8 cellular contexts compared by ENCODE assay signal in the genomic region with DNA sequence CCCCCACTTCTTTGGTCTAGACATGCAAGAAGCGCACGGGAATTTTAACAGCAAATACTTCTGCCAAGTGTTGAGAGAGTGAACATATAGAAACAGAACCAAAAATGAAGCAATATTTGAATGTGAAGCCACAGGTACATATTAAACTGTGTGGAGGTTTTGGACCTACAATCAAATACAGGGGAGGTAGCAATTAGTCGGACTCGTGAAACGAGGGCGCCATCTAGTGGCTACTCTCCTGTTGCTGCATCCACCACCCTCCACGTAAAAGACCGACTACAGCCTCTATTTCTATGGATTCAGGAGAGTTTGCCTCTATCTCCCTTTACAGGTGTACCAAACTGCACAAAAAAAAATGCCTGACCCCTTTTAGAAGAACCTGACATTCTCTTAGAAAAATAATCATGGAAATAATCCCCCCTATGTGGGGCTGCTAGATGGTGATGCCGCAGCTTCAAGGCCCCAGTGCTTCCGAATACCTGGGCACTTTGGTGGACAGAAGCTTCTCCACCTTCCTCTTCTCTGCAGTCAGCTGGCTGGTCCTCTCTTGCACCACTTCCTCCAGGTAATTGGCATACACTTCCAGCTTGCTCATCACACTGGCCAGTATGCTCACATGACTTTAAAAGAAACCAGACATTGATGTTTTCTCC. TPM values are rescaled to one million over a fixed set of nuclear protein-coding genes. Genes with fewer than 3 reads are reported as not detected.
DNase-seq lines count a peak whose midpoint lies in the region; ATAC-seq and TF ChIP-seq lines count a peak whose summit lies in the region.

No MANE protein-coding gene starts in this region.

- no peaks in the 10 kb centered on the region for H3K36me3 ChIP-seq in OCI-LY3 (replicated peaks; ENCODE audit: low read depth, low read length)

- no peak overlapping the region for H3K9ac ChIP-seq in OCI-LY3 (ENCODE audit: low read length)

- H2AFZ ChIP-seq in OCI-LY3 (ENCODE audit: low read depth, low read length) = no peak overlapping the region

- H3K36me3 Mint-ChIP-seq in activated T-cell treated with anti-CD3 and anti-CD28 coated beads, Interleukin-2, amount 50 U/mL, for 4 hours (ENCODE audit: insufficient read depth) = no peaks in the 10 kb centered on the region
- H3K36me3 Mint-ChIP-seq in neural crest cell (ENCODE audit: low read depth) = no peaks in the 10 kb centered on the region

- H3K27ac Mint-ChIP-seq in neural crest cell (ENCODE audit: unreplicated experiment) = no peak overlapping the region
- no peak overlapping the region for H3K27ac Mint-ChIP-seq in stimulated activated naive CD8-positive, alpha-beta T cell treated with anti-CD3 and anti-CD28 coated beads, Interleukin-15, amount 100 ng/mL, for 72 hours

- peak in 12 of 14 donors; percentile 1 to 65 (median 21) for DNase-seq in C1 segment of cervical spinal cord (lab: John Stamatoyannopoulos, UW)
- DNase-seq in GM19238 (ENCODE audit: insufficient read length, low spot score) = peak; percentile 50
- peak; percentile 68 for DNase-seq in activated T-cell treated with anti-CD3 and anti-CD28 coated beads, Interleukin-2, amount 50 U/mL, for 4 hours
- DNase-seq in fibroblast of peridontal ligament (ENCODE audit: extremely low read depth) = peak; percentile 79
- peak; percentile 88 for DNase-seq in neural crest cell (ENCODE audit: low read depth, low spot score)
- DNase-seq in stimulated activated naive CD8-positive, alpha-beta T cell treated with anti-CD3 and anti-CD28 coated beads, Interleukin-15, amount 100 ng/mL, for 72 hours = peak; percentile 65 to 67

- peaks cover 9% of the 10 kb centered on the region for H3K27me3 ChIP-seq in OCI-LY3 (ENCODE audit: low read depth, low read length)

- peak; percentile 77 for TF ChIP-seq CTCF in OCI-LY3 (IDR thresholded peaks at IDR 0.05; ENCODE audit: low read depth, low read length)
- TF ChIP-seq CTCF in neural crest cell (conservative IDR thresholded peaks at IDR 0.05) = peak; percentile 97

- ATAC-seq in HG03565 (IDR thresholded peaks at IDR 0.05; ENCODE audit: unreplicated experiment) = peak; percentile 77
- peak; percentile 75 to 80 for ATAC-seq in activated T-cell treated with anti-CD3 and anti-CD28 coated beads, Interleukin-2, amount 50 U/mL, for 4 hours
- peak; percentile 88 for ATAC-seq in stimulated activated naive CD8-positive, alpha-beta T cell treated with anti-CD3 and anti-CD28 coated beads, Interleukin-15, amount 100 ng/mL, for 72 hours

- H3K4me2 ChIP-seq in OCI-LY3 (ENCODE audit: low read length) = peak overlapping the region; percentile 77

- no peaks in the 10 kb centered on the region for H3K79me2 ChIP-seq in OCI-LY3 (ENCODE audit: low read length)

- H3K4me3 Mint-ChIP-seq in activated T-cell treated with anti-CD3 and anti-CD28 coated beads, Interleukin-2, amount 50 U/mL, for 4 hours = no peak overlapping the region
- no peak overlapping the region for H3K4me3 Mint-ChIP-seq in neural crest cell
- no peak overlapping the region for H3K4me3 Mint-ChIP-seq in stimulated activated naive CD8-positive, alpha-beta T cell treated with anti-CD3 and anti-CD28 coated beads, Interleukin-15, amount 100 ng/mL, for 72 hours

- peaks cover 36% of the 10 kb centered on the region for H3K27me3 Mint-ChIP-seq in activated T-cell treated with anti-CD3 and anti-CD28 coated beads, Interleukin-2, amount 50 U/mL, for 4 hours (ENCODE audit: low read depth)
- peaks cover 2% of the 10 kb centered on the region for H3K27me3 Mint-ChIP-seq in neural crest cell (ENCODE audit: low read depth)
- H3K27me3 Mint-ChIP-seq in stimulated activated naive CD8-positive, alpha-beta T cell treated with anti-CD3 and anti-CD28 coated beads, Interleukin-15, amount 100 ng/mL, for 72 hours = peaks cover 37% of the 10 kb centered on the region

- no peaks in the 10 kb centered on the region for H3K9me3 ChIP-seq in OCI-LY3 (ENCODE audit: insufficient read depth, low read length)

- no peaks in the 10 kb centered on the region for H3K9me3 Mint-ChIP-seq in activated T-cell treated with anti-CD3 and anti-CD28 coated beads, Interleukin-2, amount 50 U/mL, for 4 hours
- no peaks in the 10 kb centered on the region for H3K9me3 Mint-ChIP-seq in neural crest cell
- H3K9me3 Mint-ChIP-seq in stimulated activated naive CD8-positive, alpha-beta T cell treated with anti-CD3 and anti-CD28 coated beads, Interleukin-15, amount 100 ng/mL, for 72 hours = no peaks in the 10 kb centered on the region

- peak overlapping the region; percentile 71; the same call in 1 of the 2 replicates for H3K4me3 ChIP-seq in OCI-LY3 (ENCODE audit: low read length)

- H3K4me1 ChIP-seq in OCI-LY3 (ENCODE audit: low read length) = no peaks in the 10 kb centered on the region

- no peaks in the 10 kb centered on the region for H3K4me1 Mint-ChIP-seq in activated T-cell treated with anti-CD3 and anti-CD28 coated beads, Interleukin-2, amount 50 U/mL, for 4 hours (ENCODE audit: low read depth)
- H3K4me1 Mint-ChIP-seq in neural crest cell = no peaks in the 10 kb centered on the region
- H3K4me1 Mint-ChIP-seq in stimulated activated naive CD8-positive, alpha-beta T cell treated with anti-CD3 and anti-CD28 coated beads, Interleukin-15, amount 100 ng/mL, for 72 hours = no peaks in the 10 kb centered on the region

- no peaks in the 10 kb centered on the region for H4K20me1 ChIP-seq in OCI-LY3 (ENCODE audit: insufficient read depth, low read length)

- no peak overlapping the region for H3K27ac ChIP-seq in OCI-LY3 (ENCODE audit: low read length)

RNA-seq across cellular contexts. Expression of gene TECTB, which starts 31.7 kb away (rescaled TPM):
- total RNA-seq in activated T-cell treated with anti-CD3 and anti-CD28 coated beads, Interleukin-2, amount 50 U/mL, for 4 hours = not detected
- total RNA-seq in neural crest cell = not detected in 2 replicates

RNA-seq across cellular contexts. Expression of gene ACSL5, which starts 59.0 kb away (rescaled TPM):
- total RNA-seq in activated T-cell treated with anti-CD3 and anti-CD28 coated beads, Interleukin-2, amount 50 U/mL, for 4 hours = 10 to 100 TPM; 33.4 to 41.2 (median 35.8) TPM
- total RNA-seq in neural crest cell = not detected in 2 replicates

Comparison
In these comparisons a context has a peak if more than half of its experiments do, and no peak if none do; other contexts are left out.
1. DNase-seq: peak in every context shown above with its lines; median percentile 88 in neural crest cell; 79 in fibroblast of peridontal ligament; 68 in activated T-cell treated with anti-CD3 and anti-CD28 coated beads, Interleukin-2, amount 50 U/mL, for 4 hours; 66 in stimulated activated naive CD8-positive, alpha-beta T cell treated with anti-CD3 and anti-CD28 coated beads, Interleukin-15, amount 100 ng/mL, for 72 hours; 50 in GM19238; 21 in C1 segment of cervical spinal cord.
2. RNA of gene ACSL5, which starts 59.0 kb away (total RNA-seq): 33.4 to 41.2 TPM in activated T-cell treated with anti-CD3 and anti-CD28 coated beads, Interleukin-2, amount 50 U/mL, for 4 hours; not detected in neural crest cell; every median in the first group is over 10 times any median in the second.
3. Peak in every context shown above with its lines, with median percentiles within 50 percentile points of each other: ATAC-seq.